Comparison of ENCODE assay signal across 7 cellular contexts in the genomic region with DNA sequence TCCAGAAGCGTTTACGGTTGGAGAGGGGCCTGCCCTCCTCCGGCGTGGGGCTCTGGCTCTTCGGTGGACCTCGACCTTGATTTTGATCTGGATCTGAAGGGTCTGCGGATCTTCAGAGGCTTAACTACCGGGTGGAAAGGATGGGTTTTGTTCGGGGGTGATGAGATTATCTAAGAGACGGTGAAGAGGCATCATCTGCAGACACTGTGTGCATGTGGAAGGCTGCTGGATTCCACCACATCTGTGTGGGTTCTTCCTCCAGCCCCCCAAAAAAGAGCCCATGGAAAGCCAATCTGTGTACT. TPM values are rescaled to one million over a fixed set of nuclear protein-coding genes. Genes with fewer than 3 reads are reported as not detected.
DNase-seq lines count a peak whose midpoint lies in the region; ATAC-seq and TF ChIP-seq lines count a peak whose summit lies in the region.

No MANE protein-coding gene starts in this region.

- peaks cover 47% of the 10 kb centered on the region for H3K27me3 Mint-ChIP-seq in activated T-helper 1 cell treated with anti-CD3 and anti-CD28 coated beads, Interleukin-12 subunit alpha, Interleukin-12 subunit beta, Interleukin-2, Interleukin-4 antibody, amounts not matched to agents 30 ng/mL and 10 ng/mL and 1 ng/mL, durations not matched to agents 14 hours and 24 hours and 36 hours (ENCODE audit: insufficient read depth)
- no peaks in the 10 kb centered on the region for H3K27me3 Mint-ChIP-seq in stimulated activated naive B cell treated with anti-CD40 and anti-IgM and Interleukin-4, amounts not matched to agents 10 μg/mL and 1 μg/mL and 100 μg/mL, for 72 hours

- TF ChIP-seq CTCF in HEK293 (tag by site-specific recombination; IDR thresholded peaks at IDR 0.05) = no peak

- no peaks in the 10 kb centered on the region for H3K36me3 Mint-ChIP-seq in activated T-helper 1 cell treated with anti-CD3 and anti-CD28 coated beads, Interleukin-12 subunit alpha, Interleukin-12 subunit beta, Interleukin-2, Interleukin-4 antibody, amounts not matched to agents 30 ng/mL and 10 ng/mL and 1 ng/mL, durations not matched to agents 14 hours and 24 hours and 36 hours (ENCODE audit: low read depth)
- no peaks in the 10 kb centered on the region for H3K36me3 Mint-ChIP-seq in stimulated activated naive B cell treated with anti-CD40 and anti-IgM and Interleukin-4, amounts not matched to agents 10 μg/mL and 1 μg/mL and 100 μg/mL, for 72 hours

- H3K4me3 Mint-ChIP-seq in activated T-helper 1 cell treated with anti-CD3 and anti-CD28 coated beads, Interleukin-12 subunit alpha, Interleukin-12 subunit beta, Interleukin-2, Interleukin-4 antibody, amounts not matched to agents 30 ng/mL and 10 ng/mL and 1 ng/mL, durations not matched to agents 14 hours and 24 hours and 36 hours = peak overlapping the region; percentile 83
- peak overlapping the region; percentile 78 to 84 for H3K4me3 Mint-ChIP-seq in stimulated activated naive B cell treated with anti-CD40 and anti-IgM and Interleukin-4, amounts not matched to agents 10 μg/mL and 1 μg/mL and 100 μg/mL, for 72 hours

- POLR2A ChIA-PET in HEK293 (lab: Yijun Ruan, JAX) = no interaction called here

- peak overlapping the region; percentile 77 for H3K4me3 ChIP-seq in HEK293 (ENCODE audit: low read depth, low read length)
- H3K4me3 ChIP-seq in iPS-11a (ENCODE audit: low read depth, low read length) = peak overlapping the region; percentile 67

- no peaks in the 10 kb centered on the region for H3K4me1 Mint-ChIP-seq in activated T-helper 1 cell treated with anti-CD3 and anti-CD28 coated beads, Interleukin-12 subunit alpha, Interleukin-12 subunit beta, Interleukin-2, Interleukin-4 antibody, amounts not matched to agents 30 ng/mL and 10 ng/mL and 1 ng/mL, durations not matched to agents 14 hours and 24 hours and 36 hours (ENCODE audit: low read depth)
- peaks cover 12 to 26% of the 10 kb centered on the region in 2 donors for H3K4me1 Mint-ChIP-seq in stimulated activated naive B cell treated with anti-CD40 and anti-IgM and Interleukin-4, amounts not matched to agents 10 μg/mL and 1 μg/mL and 100 μg/mL, for 72 hours

- peak overlapping the region; percentile 52 for H3K27ac Mint-ChIP-seq in activated T-helper 1 cell treated with anti-CD3 and anti-CD28 coated beads, Interleukin-12 subunit alpha, Interleukin-12 subunit beta, Interleukin-2, Interleukin-4 antibody, amounts not matched to agents 30 ng/mL and 10 ng/mL and 1 ng/mL, durations not matched to agents 14 hours and 24 hours and 36 hours
- peak overlapping the region; percentile 5 for H3K27ac Mint-ChIP-seq in stimulated activated naive B cell treated with anti-CD40 and anti-IgM and Interleukin-4, amounts not matched to agents 10 μg/mL and 1 μg/mL and 100 μg/mL, for 72 hours

- peaks cover 28 to 38% of the 10 kb centered on the region in 2 experiments for H3K36me3 ChIP-seq in HEK293 (ENCODE audit: control insufficient read depth in 2 of 2, insufficient read depth in 1 of 2, low read length in 2 of 2)

- H3K9me3 Mint-ChIP-seq in activated T-helper 1 cell treated with anti-CD3 and anti-CD28 coated beads, Interleukin-12 subunit alpha, Interleukin-12 subunit beta, Interleukin-2, Interleukin-4 antibody, amounts not matched to agents 30 ng/mL and 10 ng/mL and 1 ng/mL, durations not matched to agents 14 hours and 24 hours and 36 hours = no peaks in the 10 kb centered on the region
- H3K9me3 Mint-ChIP-seq in stimulated activated naive B cell treated with anti-CD40 and anti-IgM and Interleukin-4, amounts not matched to agents 10 μg/mL and 1 μg/mL and 100 μg/mL, for 72 hours = no peaks in the 10 kb centered on the region

- intact Hi-C loops in activated T-helper 1 cell treated with anti-CD3 and anti-CD28 coated beads, Interleukin-12 subunit alpha, Interleukin-12 subunit beta, Interleukin-2, Interleukin-4 antibody, amounts not matched to agents 30 ng/mL and 10 ng/mL and 1 ng/mL, durations not matched to agents 14 hours and 24 hours and 36 hours (cut with micrococcal nuclease) = loop anchor here (10.0 kb wide), 1 partner anchor 870 kb away; a partner anchor contains a TSS

- CTCF ChIA-PET in HEK293 (lab: Yijun Ruan, JAX) = interaction anchor here (2.4 kb wide), 1 partner anchor 124 kb away, joined by 11 read pairs; no protein-coding TSS in a partner anchor

- H3K27ac ChIP-seq in HEK293 (ENCODE audit: extremely low read depth, low read depth, low read length) = peak overlapping the region; percentile 81; the same call in 1 of the 2 replicates

- ATAC-seq in stimulated activated naive B cell treated with anti-CD40 and anti-IgM and Interleukin-4, amounts not matched to agents 10 μg/mL and 1 μg/mL and 100 μg/mL, for 72 hours (replicated peaks) = no peak

- H3K9me3 ChIP-seq in HEK293 (ENCODE audit: control insufficient read depth, insufficient read depth, low read depth, low read length) = no peaks in the 10 kb centered on the region

- peaks cover 10% of the 10 kb centered on the region; the same call in 1 of the 2 replicates for H3K4me1 ChIP-seq in HEK293 (ENCODE audit: control insufficient read depth, insufficient read depth, low read length)

- DNase-seq in activated T-helper 1 cell treated with anti-CD3 and anti-CD28 coated beads, Interleukin-12 subunit alpha, Interleukin-12 subunit beta, Interleukin-2, Interleukin-4 antibody, amounts not matched to agents 30 ng/mL and 10 ng/mL and 1 ng/mL, durations not matched to agents 14 hours and 24 hours and 36 hours (ENCODE audit: low spot score) = no peak
- no peak for DNase-seq in stimulated activated naive B cell treated with anti-CD40 and anti-IgM and Interleukin-4, amounts not matched to agents 10 μg/mL and 1 μg/mL and 100 μg/mL, for 72 hours
- DNase-seq in ecto neural progenitor cell (ENCODE audit: low spot score) = no peak
- DNase-seq in NCI-H524 (lab: John Stamatoyannopoulos, UW) = no peak
- no peak for DNase-seq in NCI-H2196 (lab: John Stamatoyannopoulos, UW; ENCODE audit: unreplicated experiment)

TF ChIP-seq in HEK293, 187 proteins besides CTCF, POLR2A, EP300 and RAD21:
- TF ChIP-seq ZBTB48 (tag by site-specific recombination; IDR thresholded peaks at IDR 0.05) (no peak), ZNF629 (tag by site-specific recombination; IDR thresholded peaks at IDR 0.05) (no peak), ZNF768 (tag by site-specific recombination; IDR thresholded peaks at IDR 0.05) (no peak), ZBTB17 (tag by site-specific recombination; IDR thresholded peaks at IDR 0.05) (0 out of 2 replicates have a peak, but pooled peaks have one; percentile 28), ZNF10 (tag by site-specific recombination; IDR thresholded peaks at IDR 0.05) (no peak), ZEB2 (tag by site-specific recombination; IDR thresholded peaks at IDR 0.05) (no peak), ZNF324 (tag by site-specific recombination; IDR thresholded peaks at IDR 0.05) (no peak), ZNF335 (tag by site-specific recombination; conservative IDR thresholded peaks at IDR 0.05) (0 out of 2 replicates have a peak, but pooled peaks have one; percentile 26), ZNF341 (tag by site-specific recombination; IDR thresholded peaks at IDR 0.05; ENCODE audit: low read depth) (no peak), HOXC10 (CRISPR knock-in tag; IDR thresholded peaks at IDR 0.05) (no peak), ZSCAN23 (tag by site-specific recombination; IDR thresholded peaks at IDR 0.05) (no peak)
- TF ChIP-seq, protein P1, sequence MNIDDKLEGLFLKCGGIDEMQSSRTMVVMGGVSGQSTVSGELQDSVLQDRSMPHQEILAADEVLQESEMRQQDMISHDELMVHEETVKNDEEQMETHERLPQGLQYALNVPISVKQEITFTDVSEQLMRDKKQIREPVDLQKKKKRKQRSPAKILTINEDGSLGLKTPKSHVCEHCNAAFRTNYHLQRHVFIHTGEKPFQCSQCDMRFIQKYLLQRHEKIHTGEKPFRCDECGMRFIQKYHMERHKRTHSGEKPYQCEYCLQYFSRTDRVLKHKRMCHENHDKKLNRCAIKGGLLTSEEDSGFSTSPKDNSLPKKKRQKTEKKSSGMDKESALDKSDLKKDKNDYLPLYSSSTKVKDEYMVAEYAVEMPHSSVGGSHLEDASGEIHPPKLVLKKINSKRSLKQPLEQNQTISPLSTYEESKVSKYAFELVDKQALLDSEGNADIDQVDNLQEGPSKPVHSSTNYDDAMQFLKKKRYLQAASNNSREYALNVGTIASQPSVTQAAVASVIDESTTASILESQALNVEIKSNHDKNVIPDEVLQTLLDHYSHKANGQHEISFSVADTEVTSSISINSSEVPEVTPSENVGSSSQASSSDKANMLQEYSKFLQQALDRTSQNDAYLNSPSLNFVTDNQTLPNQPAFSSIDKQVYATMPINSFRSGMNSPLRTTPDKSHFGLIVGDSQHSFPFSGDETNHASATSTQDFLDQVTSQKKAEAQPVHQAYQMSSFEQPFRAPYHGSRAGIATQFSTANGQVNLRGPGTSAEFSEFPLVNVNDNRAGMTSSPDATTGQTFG (tag by site-specific recombination; IDR thresholded peaks at IDR 0.05; ENCODE audit: borderline replicate concordance) = no peak

RNA-seq across cellular contexts. Expression of a gene that starts 1.0 kb away (rescaled TPM):
- 2.5 and 3.1 TPM in 2 replicates for total RNA-seq in activated T-helper 1 cell treated with anti-CD3 and anti-CD28 coated beads, Interleukin-12 subunit alpha, Interleukin-12 subunit beta, Interleukin-2, Interleukin-4 antibody, amounts not matched to agents 30 ng/mL and 10 ng/mL and 1 ng/mL, durations not matched to agents 14 hours and 24 hours and 36 hours
